In the genomic region with DNA sequence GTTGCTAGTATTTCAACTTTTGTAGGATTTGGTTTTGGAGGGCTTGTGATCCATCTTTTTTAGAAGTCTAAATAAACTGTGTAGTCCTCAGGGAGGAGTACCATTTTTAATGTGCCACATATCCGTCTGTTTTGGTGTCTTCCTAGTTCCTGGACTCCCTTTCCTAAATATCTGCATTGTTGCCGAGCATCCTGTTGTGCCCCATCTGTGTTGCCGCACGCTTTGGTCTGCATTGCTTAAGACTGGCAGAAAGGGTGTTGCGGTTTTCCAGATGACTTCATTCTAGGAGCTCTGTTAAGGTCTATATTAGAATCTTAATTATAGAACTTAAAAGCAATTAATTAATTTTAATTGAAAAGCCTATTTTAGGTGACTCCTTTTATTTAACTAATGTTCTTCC, we compare ENCODE assay signal across 22 cellular contexts.
"Had no signal": no experiment of that assay in that cellular context is flagged by ENCODE, and none has a peak within 500 bp of the region (broad histone marks: within the 10 kb centered on the region; RNA-seq: fewer than 3 reads in every experiment).

No MANE protein-coding gene starts in this region.

- H3K9me3 ChIP-seq: ascending aorta, suprapubic skin, tibial artery, upper lobe of right lung had no signal

- H3K4me3 ChIP-seq: ascending aorta, cardiac muscle cell, heart right ventricle, neural progenitor cell, suprapubic skin, tibial artery, upper lobe of right lung had no signal

- H3K4me1 ChIP-seq: ascending aorta, foreskin keratinocyte, neural progenitor cell, suprapubic skin had no signal

- H3K36me3 ChIP-seq: ascending aorta, cardiac muscle cell, neural progenitor cell, suprapubic skin, tibial artery had no signal

- H3K27ac ChIP-seq: ascending aorta, cardiac muscle cell, foreskin keratinocyte, heart right ventricle, neural progenitor cell, suprapubic skin, tibial artery, upper lobe of right lung had no signal

- DNase-seq: activated CD4-positive, alpha-beta T cell treated with anti-CD3 and anti-CD28 coated beads, Interleukin-2, amount 50 U/mL, for 1 hour; activated CD4-positive, CD25-positive, alpha-beta regulatory T cell treated with anti-CD3 and anti-CD28 coated beads, Interleukin-2, amount 50 U/mL, for 72 hours; activated CD8-positive, alpha-beta T cell treated with anti-CD3 and anti-CD28 coated beads for 36 hours; activated naive CD8-positive, alpha-beta T cell treated with anti-CD3 and anti-CD28 coated beads for 36 hours; activated T-cell treated with anti-CD3 and anti-CD28 coated beads, Interleukin-2, amount 50 U/mL, for 4 hours; cortex of kidney; foreskin keratinocyte; heart right ventricle; naive thymus-derived CD8-positive, alpha-beta T cell; posterior cingulate gyrus; right cardiac atrium; stimulated activated CD4-positive, alpha-beta T cell treated with anti-CD3 and anti-CD28 coated beads, Interleukin-15, amount 100 ng/mL, for 24 hours; stimulated activated CD4-positive, alpha-beta T cell treated with anti-CD3 and anti-CD28 coated beads, Interleukin-2, amount 100 ng/mL, for 24 hours; stimulated activated naive CD4-positive, alpha-beta T cell; T-helper 2 cell; tibial artery; upper lobe of right lung had no signal

- ATAC-seq: activated CD8-positive, alpha-beta T cell treated with anti-CD3 and anti-CD28 coated beads for 36 hours; activated T-cell treated with anti-CD3 and anti-CD28 coated beads, Interleukin-2, amount 50 U/mL, for 4 hours; esophagus mucosa; foreskin keratinocyte; heart right ventricle; naive thymus-derived CD8-positive, alpha-beta T cell; right cardiac atrium; upper lobe of right lung had no signal

- H3K27me3 ChIP-seq: ascending aorta, cardiac muscle cell, foreskin keratinocyte, heart right ventricle, neural progenitor cell, suprapubic skin, tibial artery, upper lobe of right lung had no signal
